ENCODE assay signal across 8 cellular contexts in genomic region chr3:48439820-48440589, GRCh38. TPM values are rescaled to one million over a fixed set of nuclear protein-coding genes. Genes with fewer than 3 reads are reported as not detected.
DNase-seq lines count a peak whose midpoint lies in the region; ATAC-seq lines count a peak whose summit lies in the region.

Gene CCDC51, minus strand, starts transcription at chr3:48440119. Its CDS starts 4,991 bp downstream, at chr3:48435128.
Gene TMA7, plus strand, starts transcription at chr3:48440257. Its CDS starts 40 bp downstream, at chr3:48440297.

- H3K9me3 ChIP-seq in aorta (ENCODE audit: control insufficient read depth, low read length) = no peaks in the 10 kb centered on the region

- WGBS in aorta, 2 donors = 0 to 1% methylated on average over 53 to 54 of the region's 54 CpGs

- ATAC-seq in GM18508 (IDR thresholded peaks at IDR 0.05; ENCODE audit: insufficient read depth, unreplicated experiment) (peak; percentile 80), HG03025 (IDR thresholded peaks at IDR 0.05; ENCODE audit: low FRiP score, unreplicated experiment) (peak; percentile 94), aorta (ENCODE audit: low FRiP score) (peak; percentile 97)

- H3K27me3 ChIP-seq in rectal smooth muscle tissue (ENCODE audit: control insufficient read depth, insufficient read depth, low read length) (no peaks in the 10 kb centered on the region), aorta (ENCODE audit: control insufficient read depth in 1 of 2, insufficient read depth in 2 of 2, low read length in 1 of 2) (no peaks in the 10 kb centered on the region)

- peak within 1 kb of the TSS; percentile 94 for H3K9ac ChIP-seq in rectal smooth muscle tissue (ENCODE audit: low read length)

- H3K27ac ChIP-seq in rectal smooth muscle tissue (ENCODE audit: low read depth, low read length) (peak within 1 kb of the TSS; percentile 92), aorta (ENCODE audit: low read depth in 1 of 2, low read length in 2 of 2) (peak within 1 kb of the TSS in 1 of 2 donors; percentile 73)

- H3K4me1 ChIP-seq in rectal smooth muscle tissue (ENCODE audit: control insufficient read depth, insufficient read depth, low read length) (peaks cover 4% of the 10 kb centered on the region), aorta (ENCODE audit: control insufficient read depth in 1 of 2, insufficient read depth in 2 of 2, low read length in 2 of 2) (no peaks in the 10 kb centered on the region)

- intact Hi-C loops in aorta (cut with DNase I) = no loop called here

- H3K4me3 ChIP-seq in rectal smooth muscle tissue (ENCODE audit: low read length) (peak within 1 kb of the TSS; percentile 99), aorta (ENCODE audit: low read length in 2 of 2) (peak within 1 kb of the TSS; percentile 44 to 63)

- H3K36me3 ChIP-seq in rectal smooth muscle tissue (ENCODE audit: control insufficient read depth, insufficient read depth, low read length) (peaks cover 4% of the 10 kb centered on the region), aorta (ENCODE audit: control insufficient read depth in 1 of 2, insufficient read depth in 2 of 2, low read length in 1 of 2) (no peaks in the 10 kb centered on the region)

- DNase-seq in NCI-H2081 (lab: John Stamatoyannopoulos, UW) (peak; percentile 92 to 96), T1000 (lab: John Stamatoyannopoulos, UW) (peak; percentile 94), astrocyte of the hippocampus (ENCODE audit: low read depth, low spot score) (peak; percentile 98), hepatic stellate cell (ENCODE audit: low spot score) (peak; percentile 99), aorta (peak; percentile 99)

RNA-seq across cellular contexts. Expression of gene CCDC51, which starts in this region (rescaled TPM):
- total RNA-seq in aorta = 1 to 10 TPM; 6.4 to 6.7 TPM
- 10 to 100 TPM in 1 of 2 donors, 1 to 10 TPM in 1; 9.5 to 12.7 TPM for polyA plus RNA-seq in aorta

RNA-seq across cellular contexts. Expression of gene TMA7, which starts in this region (rescaled TPM):
- 100 to 1,000 TPM; 114 to 128 TPM for total RNA-seq in aorta
- 100 to 1,000 TPM; 302 to 686 TPM for polyA plus RNA-seq in aorta
